16 cellular contexts compared by ENCODE assay signal in the genomic region with DNA sequence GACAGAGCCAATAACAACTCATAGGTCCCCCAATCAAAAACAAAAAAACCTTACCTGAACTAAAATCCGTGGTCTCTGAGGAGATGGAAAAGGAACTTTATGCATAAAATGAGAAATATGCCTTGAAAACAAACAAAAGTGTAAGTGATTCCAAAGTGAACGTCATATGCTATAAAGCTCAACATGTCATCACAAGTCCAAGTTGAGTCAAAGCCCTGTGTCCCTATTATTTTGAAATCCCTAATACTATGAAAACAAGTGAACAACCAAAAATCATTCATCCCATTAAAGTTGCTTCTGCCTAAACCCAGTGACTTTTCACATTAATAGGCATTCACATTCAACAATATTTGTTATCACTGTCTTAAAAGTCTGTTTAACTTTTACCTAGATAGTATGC. TPM values are rescaled to one million over a fixed set of nuclear protein-coding genes. Genes with fewer than 3 reads are reported as not detected.
DNase-seq lines count a peak whose midpoint lies in the region; ATAC-seq and TF ChIP-seq lines count a peak whose summit lies in the region.
"Had no signal": no experiment of that assay in that cellular context is flagged by ENCODE, and none has a peak within 500 bp of the region (broad histone marks: within the 10 kb centered on the region; RNA-seq: fewer than 3 reads in every experiment).

No MANE protein-coding gene starts in this region.

- TF ChIP-seq CTCF in RWPE1 (conservative IDR thresholded peaks at IDR 0.05; ENCODE audit: low read depth) = no peak
- TF ChIP-seq CTCF in epithelial cell of esophagus (IDR thresholded peaks at IDR 0.05; ENCODE audit: insufficient read depth, low read depth, low read length, missing control alignments) = no peak

- H3K27ac ChIP-seq in RWPE1 = no peak overlapping the region

- DNase-seq in HCEC 1CT (peak; percentile 6), RWPE1 (ENCODE audit: low spot score) (peak; percentile 46), epithelial cell of esophagus (ENCODE audit: low read depth) (peak; percentile 81), iris pigment epithelial cell (ENCODE audit: low read depth) (peak; percentile 28), retina (no peak), ureter (ENCODE audit: low spot score) (no peak)
- DNase-seq: BE2C; CD4-positive, alpha-beta T cell; HFFc6; Kasumi-1; NCI-H1105 treated with DMSO at 0.1 percent for 48 hours; NCI-H1694 treated with DMSO at 0.1 percent for 48 hours; NCI-H345; NCI-H526 treated with DMSO at 0.1 percent for 48 hours; SHP77 treated with DMSO at 0.1 percent for 48 hours had no signal

- POLR2A ChIA-PET in RWPE1 (lab: Yijun Ruan, JAX; ENCODE audit: low non-redundant PET) = no interaction called here

- CTCF ChIA-PET in RWPE1 (lab: Yijun Ruan, JAX) = interaction anchor here (0.6 kb wide), 2 partner anchors 40 to 127 kb away, joined by 4 to 5 read pairs; no protein-coding TSS in a partner anchor

- ATAC-seq in HG02938 (IDR thresholded peaks at IDR 0.05; ENCODE audit: unreplicated experiment) = no peak

- H3K4me3 ChIP-seq in epithelial cell of esophagus (ENCODE audit: low read length) = peak overlapping the region; percentile 28

RNA-seq across cellular contexts. Expression of a gene that starts 59.4 kb away (rescaled TPM):
- 41.7 TPM for total RNA-seq in ureter

Comparison
In these comparisons a context has a peak if more than half of its experiments do, and no peak if none do; other contexts are left out.
1. DNase-seq: peak in HCEC 1CT (single experiment), RWPE1 (single experiment), epithelial cell of esophagus (single experiment) and iris pigment epithelial cell (single experiment); none in retina (single experiment) and ureter (single experiment).